25 cellular contexts compared by ENCODE assay signal in genomic region chr1:235933017-235933416, GRCh38.
DNase-seq lines count a peak whose midpoint lies in the region; ATAC-seq and TF ChIP-seq lines count a peak whose summit lies in the region.
"Had no signal": no experiment of that assay in that cellular context is flagged by ENCODE, and none has a peak within 500 bp of the region (broad histone marks: within the 10 kb centered on the region; RNA-seq: fewer than 3 reads in every experiment).

No MANE protein-coding gene starts in this region.

- no peak for TF ChIP-seq EP300 in upper lobe of left lung (IDR thresholded peaks at IDR 0.05)

- TF ChIP-seq CTCF in mesothelial cell of epicardium (IDR thresholded peaks at IDR 0.05; ENCODE audit: unreplicated experiment) = no peak
- TF ChIP-seq CTCF in upper lobe of left lung (IDR thresholded peaks at IDR 0.05) = no peak

- H3K9me3 ChIP-seq in upper lobe of left lung = no peaks in the 10 kb centered on the region
- H3K9me3 ChIP-seq: Caco-2, mucosa of descending colon, transverse colon had no signal

- no peak overlapping the region for H3K4me3 Mint-ChIP-seq in activated T-cell treated with anti-CD3 and anti-CD28 coated beads, Interleukin-2, amount 50 U/mL, for 24 hours
- H3K4me3 Mint-ChIP-seq in dendritic cell treated with granulocyte-macrophage colony-stimulating factor and Interleukin-4, amounts not matched to agents 40 ng/mL and 50 ng/mL, for 4 days = no peak overlapping the region
- H3K4me3 Mint-ChIP-seq in mesothelial cell of epicardium = no peak overlapping the region
- H3K4me3 Mint-ChIP-seq: activated naive CD8-positive, alpha-beta T cell treated with anti-CD3 and anti-CD28 coated beads, Interleukin-2, amount 10 ng/mL, durations not matched to agents 7 days and 5 days; effector memory CD8-positive, alpha-beta T cell; neural crest cell had no signal

- TF ChIP-seq POLR2A in upper lobe of left lung (IDR thresholded peaks at IDR 0.05) = no peak

- H3K27me3 ChIP-seq in upper lobe of left lung = no peaks in the 10 kb centered on the region
- H3K27me3 ChIP-seq: transverse colon had no signal

- H3K36me3 ChIP-seq in upper lobe of left lung = no peaks in the 10 kb centered on the region
- H3K36me3 ChIP-seq: transverse colon had no signal

- intact Hi-C loops in dendritic cell treated with granulocyte-macrophage colony-stimulating factor and Interleukin-4, amounts not matched to agents 40 ng/mL and 50 ng/mL, for 4 days (cut with micrococcal nuclease) = loop anchor here (10.0 kb wide), 1 partner anchor 68 kb away; the partner anchor contains the start of gene LYST

- H3K27me3 Mint-ChIP-seq in activated T-cell treated with anti-CD3 and anti-CD28 coated beads, Interleukin-2, amount 50 U/mL, for 24 hours = no peaks in the 10 kb centered on the region
- peaks cover 15% of the 10 kb centered on the region for H3K27me3 Mint-ChIP-seq in dendritic cell treated with granulocyte-macrophage colony-stimulating factor and Interleukin-4, amounts not matched to agents 40 ng/mL and 50 ng/mL, for 4 days
- H3K27me3 Mint-ChIP-seq in mesothelial cell of epicardium (ENCODE audit: low read depth) = peaks cover 4% of the 10 kb centered on the region

- H3K27ac ChIP-seq in upper lobe of left lung = peak overlapping the region in 3 of 4 donors; percentile 24 to 66 (median 55)
- H3K27ac ChIP-seq: 22Rv1, GM23248, SK-N-MC had no signal

- H3K36me3 Mint-ChIP-seq in activated T-cell treated with anti-CD3 and anti-CD28 coated beads, Interleukin-2, amount 50 U/mL, for 24 hours (ENCODE audit: low read depth) = no peaks in the 10 kb centered on the region
- no peaks in the 10 kb centered on the region for H3K36me3 Mint-ChIP-seq in dendritic cell treated with granulocyte-macrophage colony-stimulating factor and Interleukin-4, amounts not matched to agents 40 ng/mL and 50 ng/mL, for 4 days (ENCODE audit: low read depth)
- no peaks in the 10 kb centered on the region for H3K36me3 Mint-ChIP-seq in mesothelial cell of epicardium

- WGBS in upper lobe of left lung, 2 donors = 78 to 80% methylated on average over 5 of the region's 5 CpGs

- H3K9me3 Mint-ChIP-seq in activated T-cell treated with anti-CD3 and anti-CD28 coated beads, Interleukin-2, amount 50 U/mL, for 24 hours = no peaks in the 10 kb centered on the region
- H3K9me3 Mint-ChIP-seq in dendritic cell treated with granulocyte-macrophage colony-stimulating factor and Interleukin-4, amounts not matched to agents 40 ng/mL and 50 ng/mL, for 4 days = no peaks in the 10 kb centered on the region
- H3K9me3 Mint-ChIP-seq in mesothelial cell of epicardium = no peaks in the 10 kb centered on the region
- H3K9me3 Mint-ChIP-seq: activated naive CD8-positive, alpha-beta T cell treated with anti-CD3 and anti-CD28 coated beads, Interleukin-2, amount 10 ng/mL, durations not matched to agents 7 days and 5 days; activated T-helper 2 cell treated with anti-CD3 and anti-CD28 coated beads, Interferon-gamma antibody, Interleukin-2, Interleukin-4, amounts not matched to agents 10 μg/mL and 5 μg/mL and 100 μg/mL, durations not matched to agents 14 hours and 24 hours and 36 hours; effector memory CD8-positive, alpha-beta T cell; neural crest cell had no signal

- no peak overlapping the region for H3K4me3 ChIP-seq in upper lobe of left lung
- H3K4me3 ChIP-seq: GM23248, mucosa of descending colon, SK-N-MC, transverse colon had no signal

- DNase-seq in activated T-cell treated with anti-CD3 and anti-CD28 coated beads, Interleukin-2, amount 50 U/mL, for 24 hours = peak; percentile 2
- no peak for DNase-seq in activated T-cell treated with anti-CD3 and anti-CD28 coated beads, Interleukin-2, amount 50 U/mL, for 1 hour
- DNase-seq in mesothelial cell of epicardium (ENCODE audit: low spot score in 2 of 2, unreplicated experiment in 2 of 2) (no peak), upper lobe of left lung (no peak), NOMO-1 treated with DMSO at 0.1 percent for 48 hours (lab: John Stamatoyannopoulos, UW; ENCODE audit: unreplicated experiment) (no peak)
- DNase-seq: activated CD4-positive, alpha-beta T cell treated with anti-CD3 and anti-CD28 coated beads for 48 hours; activated naive CD8-positive, alpha-beta T cell treated with anti-CD3 and anti-CD28 coated beads, Interleukin-2, amount 10 ng/mL, durations not matched to agents 7 days and 5 days; Caco-2; effector memory CD8-positive, alpha-beta T cell; GM23248; mucosa of descending colon; NCI-H1105; NCI-H2029 treated with DMSO at 0.1 percent for 48 hours; posterior cingulate gyrus; stimulated activated CD4-positive, alpha-beta T cell treated with anti-CD3 and anti-CD28 coated beads, Interleukin-1b, Interleukin-23, amount 100 ng/mL, for 48 hours; stimulated activated naive CD4-positive, alpha-beta T cell; T-helper 2 cell had no signal

- peaks cover 19% of the 10 kb centered on the region for H3K4me1 Mint-ChIP-seq in activated T-cell treated with anti-CD3 and anti-CD28 coated beads, Interleukin-2, amount 50 U/mL, for 24 hours (ENCODE audit: low read depth)
- H3K4me1 Mint-ChIP-seq in dendritic cell treated with granulocyte-macrophage colony-stimulating factor and Interleukin-4, amounts not matched to agents 40 ng/mL and 50 ng/mL, for 4 days (ENCODE audit: low read depth) = peaks cover 81% of the 10 kb centered on the region
- peaks cover 13% of the 10 kb centered on the region for H3K4me1 Mint-ChIP-seq in mesothelial cell of epicardium

- no peak for ATAC-seq in upper lobe of left lung (ENCODE audit: low FRiP score in 2 of 2)
- no peak for ATAC-seq in GM21737 (IDR thresholded peaks at IDR 0.05; ENCODE audit: unreplicated experiment)
- no peak for ATAC-seq in HG03039 (IDR thresholded peaks at IDR 0.05; ENCODE audit: unreplicated experiment)
- ATAC-seq: effector memory CD8-positive, alpha-beta T cell had no signal

- H3K27ac Mint-ChIP-seq in activated T-cell treated with anti-CD3 and anti-CD28 coated beads, Interleukin-2, amount 50 U/mL, for 24 hours = no peak overlapping the region
- H3K27ac Mint-ChIP-seq in dendritic cell treated with granulocyte-macrophage colony-stimulating factor and Interleukin-4, amounts not matched to agents 40 ng/mL and 50 ng/mL, for 4 days = peak overlapping the region; percentile 88
- H3K27ac Mint-ChIP-seq in mesothelial cell of epicardium = peak overlapping the region; percentile 45
- H3K27ac Mint-ChIP-seq: activated T-helper 2 cell treated with anti-CD3 and anti-CD28 coated beads, Interferon-gamma antibody, Interleukin-2, Interleukin-4, amounts not matched to agents 10 μg/mL and 5 μg/mL and 100 μg/mL, durations not matched to agents 14 hours and 24 hours and 36 hours; effector memory CD8-positive, alpha-beta T cell had no signal

- H3K4me1 ChIP-seq in upper lobe of left lung = peaks cover 27 to 41% (median 33%) of the 10 kb centered on the region in 4 donors
